In genomic region chr5:127007522-127007921, GRCh38 we compare ENCODE assay signal across 26 cellular contexts.
"Had no signal": no experiment of that assay in that cellular context is flagged by ENCODE, and none has a peak within 500 bp of the region (broad histone marks: within the 10 kb centered on the region; RNA-seq: fewer than 3 reads in every experiment).

No MANE protein-coding gene starts in this region.

- ATAC-seq: left cardiac atrium; left lobe of liver; lower lobe of right lung; naive thymus-derived CD4-positive, alpha-beta T cell; natural killer cell treated with Interleukin-12 subunit alpha and Interleukin-12 subunit beta and Interleukin-15 and Interleukin-18, amount 100 ng/mL, for 72 hours; right cardiac atrium; sciatic nerve; stimulated activated memory B cell treated with anti-CD40 and anti-IgM and Interleukin-4, amounts not matched to agents 10 μg/mL and 1 μg/mL and 100 μg/mL, for 72 hours; stimulated activated naive CD8-positive, alpha-beta T cell treated with anti-CD3 and anti-CD28 coated beads, Interleukin-15, amount 100 ng/mL, for 72 hours had no signal

- H3K36me3 ChIP-seq: heart left ventricle, lower lobe of right lung, ovary, tibial nerve, uterus had no signal

- DNase-seq: heart left ventricle; kidney glomerular epithelial cell; left cardiac atrium; lower lobe of right lung; mammary epithelial cell; mesendoderm; naive thymus-derived CD4-positive, alpha-beta T cell; ovary; retina; right cardiac atrium; stimulated activated CD4-positive, alpha-beta T cell treated with anti-CD3 and anti-CD28 coated beads, Interleukin-1b, Interleukin-23, amount 100 ng/mL, for 48 hours; stimulated activated CD4-positive, alpha-beta T cell treated with anti-CD3 and anti-CD28 coated beads, Interleukin-2, amount 100 ng/mL, for 48 hours; stimulated activated CD4-positive, alpha-beta T cell treated with anti-CD3 and anti-CD28 coated beads, Interleukin-4, amount 100 ng/mL, for 4 hours; stimulated activated CD8-positive, alpha-beta memory T cell treated with anti-CD3 and anti-CD28 coated beads, Interleukin-4, amount 100 ng/mL, for 48 hours; stimulated activated naive CD4-positive, alpha-beta T cell treated with Interleukin-2 at 50 U/mL for 16 hours; stimulated activated naive CD8-positive, alpha-beta T cell treated with anti-CD3 and anti-CD28 coated beads, Interleukin-15, amount 100 ng/mL, for 72 hours; substantia nigra; uterus had no signal

- H2AFZ ChIP-seq: hepatocyte had no signal

- H3K4me3 ChIP-seq: heart left ventricle, hepatocyte, lower lobe of right lung, ovary, smooth muscle cell, tibial nerve, uterus had no signal

- FAIRE-seq: keratinocyte had no signal

- H3K79me2 ChIP-seq: hepatocyte had no signal

- H3K27me3 ChIP-seq: heart left ventricle, hepatocyte, ovary, tibial nerve, uterus had no signal

- H3K27ac ChIP-seq: hepatocyte, lower lobe of right lung, ovary, tibial nerve, uterus had no signal

- H3K4me2 ChIP-seq: hepatocyte, smooth muscle cell had no signal

- H3K9me3 ChIP-seq: heart left ventricle, lower lobe of right lung, ovary, tibial nerve, uterus had no signal

- H3K4me1 ChIP-seq: uterus had no signal
